ENCODE assay signal across 8 cellular contexts in genomic region chr10:101693701-101694055, GRCh38. TPM values are rescaled to one million over a fixed set of nuclear protein-coding genes. Genes with fewer than 3 reads are reported as not detected.
DNase-seq lines count a peak whose midpoint lies in the region; ATAC-seq and TF ChIP-seq lines count a peak whose summit lies in the region.

No MANE protein-coding gene starts in this region.

- H3K4me3 Mint-ChIP-seq in activated T-cell treated with anti-CD3 and anti-CD28 coated beads, Interleukin-2, amount 50 U/mL, for 4 hours = peak overlapping the region; percentile 91

- in situ Hi-C loops in brain microvascular endothelial cell (cut with HindIII; ENCODE audit: low pct_ligation_motif_present, low sequenced_read_pairs) = no loop called here

- no peaks in the 10 kb centered on the region for H3K36me3 ChIP-seq in brain microvascular endothelial cell (replicated peaks)
- no peaks in the 10 kb centered on the region for H3K36me3 ChIP-seq in kidney epithelial cell (ENCODE audit: control insufficient read depth, insufficient read depth, low read length)

- H3K27ac ChIP-seq in brain microvascular endothelial cell (peak overlapping the region; percentile 79), substantia nigra (ENCODE audit: low read depth, low read length, poor library complexity, severe bottlenecking) (peak overlapping the region; percentile 88)

- TF ChIP-seq CTCF in brain microvascular endothelial cell (IDR thresholded peaks at IDR 0.05; ENCODE audit: low read depth, low read length, missing control alignments) (no peak), kidney epithelial cell (IDR thresholded peaks at IDR 0.05; ENCODE audit: insufficient read depth, low read length, poor library complexity, severe bottlenecking) (no peak)

- no peaks in the 10 kb centered on the region for H3K9me3 Mint-ChIP-seq in activated T-cell treated with anti-CD3 and anti-CD28 coated beads, Interleukin-2, amount 50 U/mL, for 4 hours

- no peaks in the 10 kb centered on the region for H3K27me3 Mint-ChIP-seq in activated T-cell treated with anti-CD3 and anti-CD28 coated beads, Interleukin-2, amount 50 U/mL, for 4 hours (ENCODE audit: low read depth)

- peaks cover 1% of the 10 kb centered on the region for H3K36me3 Mint-ChIP-seq in activated T-cell treated with anti-CD3 and anti-CD28 coated beads, Interleukin-2, amount 50 U/mL, for 4 hours (ENCODE audit: insufficient read depth)

- peak; percentile 9 to 12 for ATAC-seq in activated T-cell treated with anti-CD3 and anti-CD28 coated beads, Interleukin-2, amount 50 U/mL, for 4 hours

- no peak for DNase-seq in activated T-cell treated with anti-CD3 and anti-CD28 coated beads, Interleukin-2, amount 50 U/mL, for 4 hours
- DNase-seq in activated T-cell treated with anti-CD3 and anti-CD28 coated beads, Interleukin-2, amount 50 U/mL, for 1 hour = no peak
- DNase-seq in HCEC 1CT (peak; percentile 52), NCI-H460 (ENCODE audit: extremely low read depth, low read depth) (peak; percentile 21), brain microvascular endothelial cell (peak; percentile 43), kidney epithelial cell (ENCODE audit: low read depth) (no peak), substantia nigra (lab: John Stamatoyannopoulos, UW) (peak in 6 of 49 donors; percentile 1 to 35 (median 22)), NCI-H2107 treated with DMSO at 0.1 percent for 48 hours (lab: John Stamatoyannopoulos, UW; ENCODE audit: unreplicated experiment) (no peak)

- H3K27me3 ChIP-seq in brain microvascular endothelial cell (replicated peaks) (no peaks in the 10 kb centered on the region), kidney epithelial cell (ENCODE audit: control insufficient read depth, insufficient read depth, low read length) (no peaks in the 10 kb centered on the region)

- peaks cover 42% of the 10 kb centered on the region for H3K4me1 Mint-ChIP-seq in activated T-cell treated with anti-CD3 and anti-CD28 coated beads, Interleukin-2, amount 50 U/mL, for 4 hours (ENCODE audit: low read depth)

- H3K4me3 ChIP-seq in brain microvascular endothelial cell (ENCODE audit: low read depth, low read length) = peak overlapping the region; percentile 91
- peak overlapping the region; percentile 85 for H3K4me3 ChIP-seq in kidney epithelial cell (ENCODE audit: low read depth, low read length)

RNA-seq across cellular contexts. Expression of gene FBXW4, which starts 1.3 kb away (rescaled TPM):
- total RNA-seq in activated T-cell treated with anti-CD3 and anti-CD28 coated beads, Interleukin-2, amount 50 U/mL, for 4 hours = 10 to 100 TPM; 23.8 to 26.8 (median 25.2) TPM
- 13.1 and 23.7 TPM in 2 replicates for total RNA-seq in NCI-H460 (2014; rRNA removed; shearing (Covaris generic))
- 10.0 and 14.7 TPM in 2 replicates for polyA plus RNA-seq in NCI-H460 (2014; cell fraction: nucleus; rRNA removed)
- total RNA-seq in kidney epithelial cell = 24.4 and 27.5 TPM in 2 replicates

Comparison
In these comparisons a context has a peak if more than half of its experiments do, and no peak if none do; other contexts are left out.
1. DNase-seq: peak in HCEC 1CT (single experiment), NCI-H460 (single experiment) and brain microvascular endothelial cell (single experiment); none in activated T-cell treated with anti-CD3 and anti-CD28 coated beads, Interleukin-2, amount 50 U/mL, for 4 hours (single experiment), activated T-cell treated with anti-CD3 and anti-CD28 coated beads, Interleukin-2, amount 50 U/mL, for 1 hour (single experiment), kidney epithelial cell (single experiment) and NCI-H2107 treated with DMSO at 0.1 percent for 48 hours (single experiment).